8 cellular contexts compared by ENCODE assay signal in the genomic region with DNA sequence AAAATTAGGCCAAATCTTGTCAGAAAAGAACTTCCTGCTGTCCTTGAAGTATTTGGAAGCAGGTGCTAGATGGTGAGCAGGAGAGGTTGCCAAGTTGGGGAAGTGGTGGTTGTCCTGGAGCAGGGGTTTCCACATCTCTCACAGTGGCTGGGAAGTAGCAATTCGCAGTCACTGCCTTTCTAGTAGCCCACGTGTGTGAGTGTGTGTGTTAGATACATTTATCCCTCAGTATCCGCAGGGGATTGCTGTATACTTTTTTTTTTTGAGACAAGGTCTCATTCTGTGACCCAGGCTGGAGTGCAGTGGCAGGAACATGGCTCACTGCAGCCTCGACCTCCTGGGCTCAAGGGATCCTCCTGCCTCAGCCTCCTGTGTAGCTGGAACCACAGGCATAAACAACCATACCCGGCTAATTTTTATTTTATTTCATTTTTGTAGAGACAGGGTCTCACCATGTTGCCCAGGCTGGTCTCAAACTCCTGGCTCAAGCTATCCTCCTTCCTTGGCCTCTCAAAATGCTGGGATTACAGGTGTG.
DNase-seq lines count a peak whose midpoint lies in the region; ATAC-seq and TF ChIP-seq lines count a peak whose summit lies in the region.

No MANE protein-coding gene starts in this region.

- TF ChIP-seq CTCF in brain microvascular endothelial cell (IDR thresholded peaks at IDR 0.05; ENCODE audit: low read depth, low read length, missing control alignments) = no peak

- H3K36me3 Mint-ChIP-seq in stimulated activated naive CD8-positive, alpha-beta T cell treated with anti-CD3 and anti-CD28 coated beads, Interleukin-15, Interleukin-2, amounts not matched to agents 100 ng/mL and 50 ng/mL, for 24 hours (ENCODE audit: low read depth) = peaks cover 11% of the 10 kb centered on the region

- no peaks in the 10 kb centered on the region for H3K9me3 Mint-ChIP-seq in stimulated activated naive CD8-positive, alpha-beta T cell treated with anti-CD3 and anti-CD28 coated beads, Interleukin-15, Interleukin-2, amounts not matched to agents 100 ng/mL and 50 ng/mL, for 24 hours

- in situ Hi-C loops in brain microvascular endothelial cell (cut with HindIII; ENCODE audit: low pct_ligation_motif_present, low sequenced_read_pairs) = no loop called here

- H3K27ac ChIP-seq in brain microvascular endothelial cell (peak overlapping the region; percentile 89), layer of hippocampus (ENCODE audit: low read depth, low read length) (peak overlapping the region; percentile 93), substantia nigra (ENCODE audit: low read depth, low read length, poor library complexity, severe bottlenecking) (peak overlapping the region; percentile 83)

- peaks cover 25% of the 10 kb centered on the region for H3K4me1 Mint-ChIP-seq in stimulated activated naive CD8-positive, alpha-beta T cell treated with anti-CD3 and anti-CD28 coated beads, Interleukin-15, Interleukin-2, amounts not matched to agents 100 ng/mL and 50 ng/mL, for 24 hours (ENCODE audit: low read depth)

- no peaks in the 10 kb centered on the region for H3K27me3 ChIP-seq in brain microvascular endothelial cell (replicated peaks)
- no peaks in the 10 kb centered on the region for H3K27me3 ChIP-seq in layer of hippocampus (ENCODE audit: control insufficient read depth, insufficient read depth, low read length)

- peak overlapping the region; percentile 91 for H3K4me3 Mint-ChIP-seq in stimulated activated naive CD8-positive, alpha-beta T cell treated with anti-CD3 and anti-CD28 coated beads, Interleukin-15, Interleukin-2, amounts not matched to agents 100 ng/mL and 50 ng/mL, for 24 hours

- no peaks in the 10 kb centered on the region for H3K36me3 ChIP-seq in brain microvascular endothelial cell (replicated peaks)

- peak overlapping the region; percentile 95 for H3K27ac Mint-ChIP-seq in stimulated activated naive CD8-positive, alpha-beta T cell treated with anti-CD3 and anti-CD28 coated beads, Interleukin-15, Interleukin-2, amounts not matched to agents 100 ng/mL and 50 ng/mL, for 24 hours

- DNase-seq in stimulated activated naive CD8-positive, alpha-beta T cell treated with anti-CD3 and anti-CD28 coated beads, Interleukin-15, Interleukin-2, amounts not matched to agents 100 U/mL and 50 U/mL, for 24 hours = no peak
- DNase-seq in NOMO-1 (lab: John Stamatoyannopoulos, UW; ENCODE audit: unreplicated experiment in 2 of 2) = peak; percentile 56 to 71
- DNase-seq in brain microvascular endothelial cell = no peak
- DNase-seq in substantia nigra (lab: John Stamatoyannopoulos, UW) = peak in 9 of 49 donors; percentile 7 to 41 (median 23)

- no peak for ATAC-seq in stimulated activated naive CD8-positive, alpha-beta T cell treated with anti-CD3 and anti-CD28 coated beads, Interleukin-15, Interleukin-2, amounts not matched to agents 100 U/mL and 50 U/mL, for 24 hours
- ATAC-seq in GM21576 (IDR thresholded peaks at IDR 0.05; ENCODE audit: unreplicated experiment) (no peak), HG03280 (IDR thresholded peaks at IDR 0.05; ENCODE audit: unreplicated experiment) (no peak)

- H3K27me3 Mint-ChIP-seq in stimulated activated naive CD8-positive, alpha-beta T cell treated with anti-CD3 and anti-CD28 coated beads, Interleukin-15, Interleukin-2, amounts not matched to agents 100 ng/mL and 50 ng/mL, for 24 hours = no peaks in the 10 kb centered on the region

- peak overlapping the region; percentile 99 for H3K4me3 ChIP-seq in brain microvascular endothelial cell (ENCODE audit: low read depth, low read length)

Comparison
In these comparisons a context has a peak if more than half of its experiments do, and no peak if none do; other contexts are left out.
1. DNase-seq: peak in NOMO-1 (2 of 2); none in stimulated activated naive CD8-positive, alpha-beta T cell treated with anti-CD3 and anti-CD28 coated beads, Interleukin-15, Interleukin-2, amounts not matched to agents 100 U/mL and 50 U/mL, for 24 hours (single experiment) and brain microvascular endothelial cell (single experiment).
2. Peak in every context shown above with its lines, with median percentiles within 50 percentile points of each other: H3K27ac ChIP-seq.